Comparison of ENCODE assay signal across 1 cellular context in genomic region chr14:21475767-21476525, GRCh38.
TF ChIP-seq lines count a peak whose summit lies in the region.

No MANE protein-coding gene starts in this region.

TF ChIP-seq in HepG2, 621 proteins besides CTCF, POLR2A, EP300 and RAD21 (continued from another document and continues in another):
- TF ChIP-seq ZNF275 (CRISPR knock-in tag; IDR thresholded peaks at IDR 0.05; ENCODE audit: borderline replicate concordance): no peak
- peak; percentile 87 for TF ChIP-seq BCL6 (CRISPR knock-in tag; IDR thresholded peaks at IDR 0.05)
- TF ChIP-seq MXD4 (CRISPR knock-in tag; IDR thresholded peaks at IDR 0.05): no peak
- TF ChIP-seq ZZZ3 (CRISPR knock-in tag; IDR thresholded peaks at IDR 0.05; ENCODE audit: borderline replicate concordance): no peak
- no peak for TF ChIP-seq ZNF619 (CRISPR knock-in tag; IDR thresholded peaks at IDR 0.05)
- no peak for TF ChIP-seq E2F2 (CRISPR knock-in tag; IDR thresholded peaks at IDR 0.05; ENCODE audit: borderline replicate concordance)
- TF ChIP-seq GLMP (CRISPR knock-in tag; IDR thresholded peaks at IDR 0.05; ENCODE audit: borderline replicate concordance): no peak
- TF ChIP-seq SKI (IDR thresholded peaks at IDR 0.05; ENCODE audit: partially characterized antibody): no peak
- TF ChIP-seq PRPF4 (IDR thresholded peaks at IDR 0.05; ENCODE audit: low read depth, low read length, poor library complexity, severe bottlenecking): no peak
- TF ChIP-seq ZNF225 (CRISPR knock-in tag; IDR thresholded peaks at IDR 0.05): no peak
- TF ChIP-seq SATB2 (CRISPR knock-in tag; IDR thresholded peaks at IDR 0.05): no peak
- TF ChIP-seq ZNF333 (CRISPR knock-in tag; IDR thresholded peaks at IDR 0.05; ENCODE audit: borderline replicate concordance): no peak
- no peak for TF ChIP-seq ZNF629 (CRISPR knock-in tag; conservative IDR thresholded peaks at IDR 0.05)
- TF ChIP-seq MAFK (conservative IDR thresholded peaks at IDR 0.05 in 1 of 2, IDR thresholded peaks at IDR 0.05 in 1 of 2; ENCODE audit: low read length in 2 of 2): no peak
- 0 out of 2 replicates have a peak, but pooled peaks have one; percentile 2 for TF ChIP-seq SOX5 (CRISPR knock-in tag; IDR thresholded peaks at IDR 0.05; ENCODE audit: borderline replicate concordance)
- 0 out of 2 replicates have a peak, but pooled peaks have one; percentile 34 for TF ChIP-seq ZKSCAN8 (CRISPR knock-in tag; IDR thresholded peaks at IDR 0.05; ENCODE audit: borderline replicate concordance)
- no peak for TF ChIP-seq FOXM1 (CRISPR knock-in tag; IDR thresholded peaks at IDR 0.05)
- no peak for TF ChIP-seq EEA1 (CRISPR knock-in tag; IDR thresholded peaks at IDR 0.05; ENCODE audit: borderline replicate concordance)
- no peak for TF ChIP-seq ZNF232 (CRISPR knock-in tag; IDR thresholded peaks at IDR 0.05; ENCODE audit: borderline replicate concordance)
- no peak for TF ChIP-seq HNF4A (CRISPR knock-in tag; IDR thresholded peaks at IDR 0.05)
- 0 out of 2 replicates have a peak, but pooled peaks have one; percentile 6 for TF ChIP-seq ZNF430 (CRISPR knock-in tag; IDR thresholded peaks at IDR 0.05)
- TF ChIP-seq RAD51 (IDR thresholded peaks at IDR 0.05; ENCODE audit: borderline replicate concordance): no peak
- no peak for TF ChIP-seq PRMT3 (CRISPR knock-in tag; IDR thresholded peaks at IDR 0.05; ENCODE audit: borderline replicate concordance, low read depth)
- TF ChIP-seq SKIL (CRISPR knock-in tag; IDR thresholded peaks at IDR 0.05; ENCODE audit: borderline replicate concordance): no peak
- TF ChIP-seq CREB1 (IDR thresholded peaks at IDR 0.05): no peak
- no peak for TF ChIP-seq CREB1 (CRISPR knock-in tag; IDR thresholded peaks at IDR 0.05)
- no peak for TF ChIP-seq HMG20A (CRISPR knock-in tag; IDR thresholded peaks at IDR 0.05; ENCODE audit: borderline replicate concordance)
- no peak for TF ChIP-seq ZNF766 (CRISPR knock-in tag; IDR thresholded peaks at IDR 0.05; ENCODE audit: borderline replicate concordance)
- no peak for TF ChIP-seq MTF1 (CRISPR knock-in tag; IDR thresholded peaks at IDR 0.05)
- no peak for TF ChIP-seq MXI1 (IDR thresholded peaks at IDR 0.05; ENCODE audit: borderline replicate concordance, low read depth, low read length)
- TF ChIP-seq ZBTB7B (CRISPR knock-in tag; IDR thresholded peaks at IDR 0.05): no peak
- no peak for TF ChIP-seq MAFG (CRISPR knock-in tag; IDR thresholded peaks at IDR 0.05)
- TF ChIP-seq PCBP1 (IDR thresholded peaks at IDR 0.05; ENCODE audit: borderline replicate concordance, low read depth, low read length): no peak
- no peak for TF ChIP-seq PAX8 (CRISPR knock-in tag; IDR thresholded peaks at IDR 0.05; ENCODE audit: borderline replicate concordance)
- no peak for TF ChIP-seq STAT5B (CRISPR knock-in tag; IDR thresholded peaks at IDR 0.05)
- TF ChIP-seq KIAA2018 (CRISPR knock-in tag; IDR thresholded peaks at IDR 0.05; ENCODE audit: borderline replicate concordance): no peak
- TF ChIP-seq ZNF670 (CRISPR knock-in tag; IDR thresholded peaks at IDR 0.05; ENCODE audit: borderline replicate concordance): no peak; the same call in 1 of the 2 replicates
- no peak for TF ChIP-seq ZMAT5 (CRISPR knock-in tag; IDR thresholded peaks at IDR 0.05; ENCODE audit: borderline replicate concordance, low read depth)
- TF ChIP-seq NR3C1 (CRISPR knock-in tag; IDR thresholded peaks at IDR 0.05): no peak
- TF ChIP-seq TEAD3 (CRISPR knock-in tag; optimal IDR thresholded peaks at IDR 0.05; ENCODE audit: borderline replicate concordance): no peak
- no peak for TF ChIP-seq ZNF20 (CRISPR knock-in tag; IDR thresholded peaks at IDR 0.05)
- no peak for TF ChIP-seq KMT2B (CRISPR knock-in tag; IDR thresholded peaks at IDR 0.05)
- TF ChIP-seq KLF13 (CRISPR knock-in tag; IDR thresholded peaks at IDR 0.05): no peak
- TF ChIP-seq CEBPZ (IDR thresholded peaks at IDR 0.05; ENCODE audit: low read length): no peak
- no peak for TF ChIP-seq BRF2 (CRISPR knock-in tag; IDR thresholded peaks at IDR 0.05)
- no peak for TF ChIP-seq NCOR1 (IDR thresholded peaks at IDR 0.05; ENCODE audit: borderline replicate concordance, low read length)
- no peak for TF ChIP-seq ZNF891 (CRISPR knock-in tag; IDR thresholded peaks at IDR 0.05)
- no peak for TF ChIP-seq ZNF282 (IDR thresholded peaks at IDR 0.05; ENCODE audit: partially characterized antibody)
